ENCODE assay signal across 13 cellular contexts in genomic region chr3:146125946-146126345, GRCh38. TPM values are rescaled to one million over a fixed set of nuclear protein-coding genes. Genes with fewer than 3 reads are reported as not detected.
A peak's percentile ranks its signal among the peaks of the same experiment; 100 is the strongest.
DNase-seq lines count a peak whose midpoint lies in the region; TF ChIP-seq lines count a peak whose summit lies in the region.
"Had no signal": no experiment of that assay in that cellular context is flagged by ENCODE, and none has a peak within 500 bp of the region (broad histone marks: within the 10 kb centered on the region; RNA-seq: fewer than 3 reads in every experiment).

No MANE protein-coding gene starts in this region.

- peaks cover 30% of the 10 kb centered on the region for H3K36me3 Mint-ChIP-seq in MCF 10A (ENCODE audit: insufficient read depth, unreplicated experiment)

- intact Hi-C loops in MCF 10A (cut with micrococcal nuclease) (loop anchor here (5.0 kb wide), 1 partner anchor 36 kb away; the partner anchor contains the start of gene PLOD2), breast epithelium (cut with DNase I; ENCODE audit: low total_unique reads) (no loop called here), vagina (cut with DNase I) (no loop called here)

- TF ChIP-seq POLR2A in breast epithelium (IDR thresholded peaks at IDR 0.05) = no peak
- no peak for TF ChIP-seq POLR2A in vagina (IDR thresholded peaks at IDR 0.05)

- DNase-seq in MCF 10A (ENCODE audit: unreplicated experiment) = peak; percentile 92
- no peak for DNase-seq in breast epithelium (ENCODE audit: low spot score in 2 of 2)
- no peak for DNase-seq in coronary artery (ENCODE audit: low spot score)
- DNase-seq in kidney tubule cell (ENCODE audit: low spot score) = peak; percentile 82
- no peak for DNase-seq in vagina (ENCODE audit: extremely low spot score in 2 of 2)
- no peak for DNase-seq in DMS 273 (lab: John Stamatoyannopoulos, UW; ENCODE audit: unreplicated experiment)
- DNase-seq in activated gamma-delta T cell treated with Interleukin-2 at 50 U/mL for 16 hours = no peak
- DNase-seq in globus pallidus (ENCODE audit: low spot score) = no peak
- DNase-seq: NCI-H1694 treated with DMSO at 0.1 percent for 48 hours, SK-N-SH had no signal

- no TSS peak for BruUV-seq in MCF 10A (replicated peaks; lab: Mats Ljungman, UMichigan)

- no peak overlapping the region for H3K4me3 Mint-ChIP-seq in MCF 10A (ENCODE audit: unreplicated experiment)
- H3K4me3 Mint-ChIP-seq: dendritic cell treated with granulocyte-macrophage colony-stimulating factor and Interleukin-4, amounts not matched to agents 40 ng/mL and 50 ng/mL, for 4 days had no signal

- no peaks in the 10 kb centered on the region for H3K9me3 ChIP-seq in breast epithelium
- no peaks in the 10 kb centered on the region for H3K9me3 ChIP-seq in vagina
- H3K9me3 ChIP-seq: SK-N-SH, tibial nerve had no signal

- H3K27me3 ChIP-seq in breast epithelium (no peaks in the 10 kb centered on the region), vagina (no peaks in the 10 kb centered on the region)
- H3K27me3 ChIP-seq: tibial nerve had no signal

- no peak for TF ChIP-seq CTCF in MCF 10A (IDR thresholded peaks at IDR 0.05; ENCODE audit: unreplicated experiment)
- TF ChIP-seq CTCF in breast epithelium (IDR thresholded peaks at IDR 0.05) = no peak
- TF ChIP-seq CTCF in coronary artery (IDR thresholded peaks at IDR 0.05) = no peak
- TF ChIP-seq CTCF in vagina (IDR thresholded peaks at IDR 0.05) = no peak

- POLR2A ChIA-PET in MCF 10A (lab: Yijun Ruan, JAX) = interaction anchor here (0.5 to 1.7 kb wide), 8 partner anchors 11 to 48 kb away, joined by 3 to 11 read pairs (median 6); partner anchors contain the start of gene PLOD2

- H3K27ac ChIP-seq in breast epithelium (no peak overlapping the region), coronary artery (peak overlapping the region; percentile 80 to 81), vagina (peak overlapping the region; percentile 36)
- H3K27ac ChIP-seq: 22Rv1 had no signal

- peaks cover 50% of the 10 kb centered on the region for H3K4me1 Mint-ChIP-seq in MCF 10A (ENCODE audit: insufficient read depth, unreplicated experiment)

- H3K4me3 ChIP-seq in breast epithelium = no peak overlapping the region
- peak overlapping the region; percentile 11 for H3K4me3 ChIP-seq in coronary artery
- H3K4me3 ChIP-seq in vagina = no peak overlapping the region
- H3K4me3 ChIP-seq: tibial nerve had no signal

- no peaks in the 10 kb centered on the region for H3K36me3 ChIP-seq in breast epithelium
- no peaks in the 10 kb centered on the region for H3K36me3 ChIP-seq in vagina

- H3K27ac Mint-ChIP-seq in MCF 10A (ENCODE audit: low read depth, unreplicated experiment) = peak overlapping the region; percentile 55
- H3K27ac Mint-ChIP-seq: dendritic cell treated with granulocyte-macrophage colony-stimulating factor and Interleukin-4, amounts not matched to agents 40 ng/mL and 50 ng/mL, for 4 days had no signal

- no peaks in the 10 kb centered on the region for H3K9me3 Mint-ChIP-seq in MCF 10A (ENCODE audit: unreplicated experiment)
- H3K9me3 Mint-ChIP-seq: dendritic cell treated with granulocyte-macrophage colony-stimulating factor and Interleukin-4, amounts not matched to agents 40 ng/mL and 50 ng/mL, for 4 days had no signal

- H3K4me1 ChIP-seq in breast epithelium (no peaks in the 10 kb centered on the region), vagina (peaks cover 24% of the 10 kb centered on the region)

- CTCF ChIA-PET in MCF 10A (lab: Yijun Ruan, JAX) = interaction anchor here (0.8 to 1.8 kb wide), 4 partner anchors 11 to 36 kb away, joined by 3 to 8 read pairs (median 4); no protein-coding TSS in a partner anchor

- no peaks in the 10 kb centered on the region for H3K27me3 Mint-ChIP-seq in MCF 10A (ENCODE audit: insufficient read depth, unreplicated experiment)
- H3K27me3 Mint-ChIP-seq: dendritic cell treated with granulocyte-macrophage colony-stimulating factor and Interleukin-4, amounts not matched to agents 40 ng/mL and 50 ng/mL, for 4 days had no signal

RNA-seq across cellular contexts. Expression of gene PLOD2, which starts 35.0 kb away (rescaled TPM):
- 109 and 149 TPM in 2 replicates for total RNA-seq in MCF 10A (2022)
- 10 to 100 TPM; 33.2 to 71.5 (median 35.7) TPM for total RNA-seq in breast epithelium
- 27.0 TPM for total RNA-seq in vagina

Comparison
In these comparisons a context has a peak if more than half of its experiments do, and no peak if none do; other contexts are left out.
1. DNase-seq: peak in MCF 10A (single experiment) and kidney tubule cell (single experiment); none in breast epithelium (0 of 2), coronary artery (single experiment), vagina (0 of 2), DMS 273 (single experiment), activated gamma-delta T cell treated with Interleukin-2 at 50 U/mL for 16 hours (single experiment) and globus pallidus (single experiment).
2. H3K27ac ChIP-seq: peak in coronary artery (2 of 2) and vagina (single experiment); none in breast epithelium (0 of 2).